22 cellular contexts compared by ENCODE assay signal in genomic region chr22:50014053-50014501, GRCh38. TPM values are rescaled to one million over a fixed set of nuclear protein-coding genes. Genes with fewer than 3 reads are reported as not detected.
DNase-seq lines count a peak whose midpoint lies in the region; ATAC-seq and TF ChIP-seq lines count a peak whose summit lies in the region.
"Had no signal": no experiment of that assay in that cellular context is flagged by ENCODE, and none has a peak within 500 bp of the region (broad histone marks: within the 10 kb centered on the region; RNA-seq: fewer than 3 reads in every experiment).

No MANE protein-coding gene starts in this region.

- no peaks in the 10 kb centered on the region for H3K9me3 Mint-ChIP-seq in CD8-positive, alpha-beta T cell
- peaks cover 1% of the 10 kb centered on the region for H3K9me3 Mint-ChIP-seq in activated naive CD8-positive, alpha-beta T cell treated with anti-CD3 and anti-CD28 coated beads for 36 hours
- H3K9me3 Mint-ChIP-seq: CD4-positive, alpha-beta T cell; dendritic cell treated with granulocyte-macrophage colony-stimulating factor and Interleukin-4, amounts not matched to agents 40 ng/mL and 50 ng/mL, for 4 days had no signal

- H3K27ac ChIP-seq in CD8-positive, alpha-beta T cell (ENCODE audit: low read depth, low read length), result no peak overlapping the region
- H3K27ac ChIP-seq in osteoblast (ENCODE audit: low read depth, low read length), result no peak overlapping the region
- H3K27ac ChIP-seq: stomach, upper lobe of left lung had no signal

- H3K36me3 Mint-ChIP-seq in CD8-positive, alpha-beta T cell, result no peaks in the 10 kb centered on the region
- no peaks in the 10 kb centered on the region for H3K36me3 Mint-ChIP-seq in activated naive CD8-positive, alpha-beta T cell treated with anti-CD3 and anti-CD28 coated beads for 36 hours
- H3K36me3 Mint-ChIP-seq: brain had no signal

- H3K4me2 ChIP-seq in osteoblast (ENCODE audit: insufficient read depth, low read length), result no peak overlapping the region

- peaks cover 43% of the 10 kb centered on the region for H3K4me1 ChIP-seq in CD8-positive, alpha-beta T cell (ENCODE audit: insufficient read depth, low read length)
- H3K4me1 ChIP-seq in osteoblast (ENCODE audit: insufficient read depth, low read length), result no peaks in the 10 kb centered on the region

- intact Hi-C loops in CD8-positive, alpha-beta T cell (cut with DNase I, micrococcal nuclease), result loop anchor here in 1 of 2 experiments (5.0 kb wide), 1 partner anchor 87 kb away; no protein-coding TSS in a partner anchor

- no peaks in the 10 kb centered on the region for H3K36me3 ChIP-seq in CD8-positive, alpha-beta T cell (ENCODE audit: insufficient read depth, low read length)
- no peaks in the 10 kb centered on the region for H3K36me3 ChIP-seq in osteoblast (ENCODE audit: insufficient read depth, low read length)
- H3K36me3 ChIP-seq: stomach, upper lobe of left lung had no signal

- ATAC-seq in CD8-positive, alpha-beta T cell, result no peak
- ATAC-seq in HG02759 (IDR thresholded peaks at IDR 0.05; ENCODE audit: unreplicated experiment), result no peak
- ATAC-seq: activated naive CD4-positive, alpha-beta T cell treated with anti-CD3 and anti-CD28 coated beads, Interleukin-2, amount 50 U/mL, for 72 hours had no signal

- no peaks in the 10 kb centered on the region for H3K79me2 ChIP-seq in osteoblast (ENCODE audit: insufficient read depth, low read length)

- peaks cover 10% of the 10 kb centered on the region for H3K27me3 Mint-ChIP-seq in CD8-positive, alpha-beta T cell (ENCODE audit: low read depth)
- peaks cover 20% of the 10 kb centered on the region for H3K27me3 Mint-ChIP-seq in activated naive CD8-positive, alpha-beta T cell treated with anti-CD3 and anti-CD28 coated beads for 36 hours

- no peak overlapping the region for H3K27ac Mint-ChIP-seq in CD8-positive, alpha-beta T cell
- H3K27ac Mint-ChIP-seq in activated naive CD8-positive, alpha-beta T cell treated with anti-CD3 and anti-CD28 coated beads for 36 hours, result no peak overlapping the region
- H3K27ac Mint-ChIP-seq: activated naive CD4-positive, alpha-beta T cell treated with anti-CD3 and anti-CD28 coated beads, Interleukin-2, amount 50 U/mL, for 72 hours; brain; CD4-positive, alpha-beta T cell; dendritic cell treated with granulocyte-macrophage colony-stimulating factor and Interleukin-4, amounts not matched to agents 40 ng/mL and 50 ng/mL, for 4 days; T-helper 1 cell treated with Interleukin-12 subunit alpha and Interleukin-12 subunit beta and Interleukin-4 antibody, amounts not matched to agents 30 μg/mL and 1 μg/mL, for 36 hours had no signal

- CTCF ChIA-PET in CD8-positive, alpha-beta T cell (lab: Charles Lee), result interaction anchor here (0.6 kb wide), 1 partner anchor 598 kb away, joined by 3 read pairs; no protein-coding TSS in a partner anchor

- POLR2A ChIA-PET in CD8-positive, alpha-beta T cell (lab: Charles Lee), result no interaction called here

- H4K20me1 ChIP-seq in osteoblast (ENCODE audit: insufficient read depth, low read length), result no peaks in the 10 kb centered on the region

- H3K9me3 ChIP-seq in CD8-positive, alpha-beta T cell (ENCODE audit: low read length), result no peaks in the 10 kb centered on the region
- no peaks in the 10 kb centered on the region for H3K9me3 ChIP-seq in osteoblast (ENCODE audit: low read depth, low read length)
- H3K9me3 ChIP-seq: stomach, upper lobe of left lung had no signal

- peaks cover 18% of the 10 kb centered on the region for H3K4me1 Mint-ChIP-seq in CD8-positive, alpha-beta T cell (ENCODE audit: low read depth)
- peaks cover 43% of the 10 kb centered on the region for H3K4me1 Mint-ChIP-seq in activated naive CD8-positive, alpha-beta T cell treated with anti-CD3 and anti-CD28 coated beads for 36 hours
- H3K4me1 Mint-ChIP-seq: brain had no signal

- peak; percentile 20 for DNase-seq in activated T-cell treated with anti-CD3 and anti-CD28 coated beads, Interleukin-2, amount 50 U/mL, for 1 hour
- DNase-seq in activated T-cell treated with anti-CD3 and anti-CD28 coated beads for 4 hours, result no peak
- DNase-seq in CD8-positive, alpha-beta T cell, result no peak
- no peak for DNase-seq in activated naive CD8-positive, alpha-beta T cell treated with anti-CD3 and anti-CD28 coated beads for 36 hours
- peak; percentile 91 for DNase-seq in osteoblast (ENCODE audit: insufficient read length, low spot score, missing footprints)
- DNase-seq in cerebellar nuclear complex (lab: John Stamatoyannopoulos, UW), result no peak
- no peak for DNase-seq in NCI-H526 (lab: John Stamatoyannopoulos, UW)
- DNase-seq: ACHN; CD4-positive, alpha-beta T cell; DMS79; foreskin fibroblast; NCI-H1092; NCI-H2107; NCI-H524 treated with DMSO at 0.1 percent for 48 hours; stimulated activated CD4-positive, alpha-beta T cell treated with anti-CD3 and anti-CD28 coated beads, Interleukin-15, amount 100 ng/mL, for 24 hours; stomach had no signal

- no peak overlapping the region for H3K4me3 ChIP-seq in CD8-positive, alpha-beta T cell (ENCODE audit: low read depth, low read length)
- no peak overlapping the region for H3K4me3 ChIP-seq in osteoblast (ENCODE audit: insufficient read depth, low read length)
- H3K4me3 ChIP-seq: upper lobe of left lung had no signal

- no peak overlapping the region for H2AFZ ChIP-seq in osteoblast (ENCODE audit: low read length)

- H3K4me3 Mint-ChIP-seq in CD8-positive, alpha-beta T cell, result peak overlapping the region; percentile 45
- peak overlapping the region; percentile 34 for H3K4me3 Mint-ChIP-seq in activated naive CD8-positive, alpha-beta T cell treated with anti-CD3 and anti-CD28 coated beads for 36 hours
- H3K4me3 Mint-ChIP-seq: brain; CD4-positive, alpha-beta T cell; dendritic cell treated with granulocyte-macrophage colony-stimulating factor and Interleukin-4, amounts not matched to agents 40 ng/mL and 50 ng/mL, for 4 days; T-helper 1 cell treated with Interleukin-12 subunit alpha and Interleukin-12 subunit beta and Interleukin-4 antibody, amounts not matched to agents 30 μg/mL and 1 μg/mL, for 36 hours had no signal

- no peak for TF ChIP-seq CTCF in CD8-positive, alpha-beta T cell (IDR thresholded peaks at IDR 0.05)
- TF ChIP-seq CTCF in osteoblast (IDR thresholded peaks at IDR 0.05; ENCODE audit: extremely low read depth, low read depth, low read length), result no peak

- peaks cover 12% of the 10 kb centered on the region for H3K27me3 ChIP-seq in CD8-positive, alpha-beta T cell (ENCODE audit: insufficient read depth, low read length)
- peaks cover 46% of the 10 kb centered on the region for H3K27me3 ChIP-seq in osteoblast (ENCODE audit: insufficient read depth, low read length)

RNA-seq across cellular contexts. Expression of gene IL17REL, which starts 1.5 kb away (rescaled TPM):
- not detected for total RNA-seq in CD8-positive, alpha-beta T cell
- not detected for total RNA-seq in activated naive CD8-positive, alpha-beta T cell treated with anti-CD3 and anti-CD28 coated beads for 36 hours
- not detected in 2 replicates for total RNA-seq in osteoblast
- total RNA-seq: CD4-positive, alpha-beta T cell had no signal

RNA-seq across cellular contexts. Expression of gene TTLL8, which starts 44.0 kb away (rescaled TPM):
- total RNA-seq in CD8-positive, alpha-beta T cell, result not detected
- total RNA-seq in activated naive CD8-positive, alpha-beta T cell treated with anti-CD3 and anti-CD28 coated beads for 36 hours, result not detected
- not detected in 2 replicates for total RNA-seq in osteoblast
- total RNA-seq: activated naive CD4-positive, alpha-beta T cell treated with anti-CD3 and anti-CD28 coated beads, Interleukin-2, amount 50 U/mL, for 72 hours; CD4-positive, alpha-beta T cell; stomach; upper lobe of left lung had no signal

RNA-seq across cellular contexts. Expression of gene PIM3, which starts 53.5 kb away (rescaled TPM):
- total RNA-seq in CD8-positive, alpha-beta T cell, result 100 to 1,000 TPM; 316 to 328 TPM
- 100 to 1,000 TPM; 134 to 137 TPM for total RNA-seq in activated naive CD8-positive, alpha-beta T cell treated with anti-CD3 and anti-CD28 coated beads for 36 hours
- total RNA-seq in osteoblast, result 14.4 and 19.9 TPM in 2 replicates

Comparison
In these comparisons a context has a peak if more than half of its experiments do, and no peak if none do; other contexts are left out.
1. DNase-seq: peak in activated T-cell treated with anti-CD3 and anti-CD28 coated beads, Interleukin-2, amount 50 U/mL, for 1 hour (single experiment) and osteoblast (single experiment); none in activated T-cell treated with anti-CD3 and anti-CD28 coated beads for 4 hours (single experiment), CD8-positive, alpha-beta T cell (0 of 7), activated naive CD8-positive, alpha-beta T cell treated with anti-CD3 and anti-CD28 coated beads for 36 hours (single experiment), cerebellar nuclear complex (0 of 2) and NCI-H526 (0 of 2).